31 cellular contexts compared by ENCODE assay signal in the genomic region with DNA sequence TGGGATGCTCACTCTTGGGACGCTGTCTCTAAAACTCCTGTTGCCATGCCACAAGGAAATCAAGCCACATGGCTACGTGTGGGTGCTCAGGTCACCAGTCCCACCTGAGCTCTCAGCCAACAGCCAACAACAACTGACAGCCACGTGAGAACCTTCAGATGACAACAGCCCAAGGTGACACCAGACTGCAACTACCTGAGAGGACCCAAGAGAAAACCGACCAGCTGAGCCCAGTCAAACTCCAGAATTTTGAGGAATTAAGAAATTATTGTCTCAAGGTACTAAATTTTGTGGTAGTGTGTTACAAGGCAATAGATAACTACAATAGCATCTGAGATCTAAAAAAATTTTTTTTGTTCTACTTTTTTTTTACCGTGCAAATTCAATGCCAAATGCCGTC.
"Had no signal": no experiment of that assay in that cellular context is flagged by ENCODE, and none has a peak within 500 bp of the region (broad histone marks: within the 10 kb centered on the region; RNA-seq: fewer than 3 reads in every experiment).

No MANE protein-coding gene starts in this region.

- H3K4me3 ChIP-seq: body of pancreas, coronary artery, esophagus muscularis mucosa, gastrocnemius medialis, heart left ventricle had no signal

- H3K36me3 ChIP-seq: gastrocnemius medialis had no signal

- DNase-seq: activated CD4-positive, alpha-beta memory T cell treated with anti-CD3 and anti-CD28 coated beads, Interleukin-2, amount 10 ng/mL, durations not matched to agents 7 days and 5 days; activated CD4-positive, alpha-beta T cell treated with anti-CD3 and anti-CD28 coated beads for 36 hours; activated CD4-positive, alpha-beta T cell treated with anti-CD3 and anti-CD28 coated beads, Interleukin-2, amount 10 ng/mL, durations not matched to agents 7 days and 5 days; activated CD4-positive, alpha-beta T cell treated with anti-CD3 and anti-CD28 coated beads, Interleukin-2, amount 50 U/mL, for 4 hours; activated CD4-positive, CD25-positive, alpha-beta regulatory T cell; activated CD4-positive, CD25-positive, alpha-beta regulatory T cell treated with anti-CD3 and anti-CD28 coated beads, Interleukin-2, amount 50 U/mL, for 72 hours; activated CD8-positive, alpha-beta memory T cell treated with anti-CD3 and anti-CD28 coated beads, Interleukin-2, amount 50 U/mL, for 48 hours; activated gamma-delta T cell; activated naive CD4-positive, alpha-beta T cell; activated naive CD4-positive, alpha-beta T cell treated with anti-CD3 and anti-CD28 coated beads, Interleukin-2, amount 10 ng/mL, durations not matched to agents 7 days and 5 days; activated naive CD8-positive, alpha-beta T cell treated with anti-CD3 and anti-CD28 coated beads, Interleukin-2, amount 10 ng/mL, durations not matched to agents 7 days and 5 days; activated T-cell treated with anti-CD3 and anti-CD28 coated beads for 4 hours; activated T-cell treated with anti-CD3 and anti-CD28 coated beads, Interleukin-2, amount 50 U/mL, for 24 hours; activated T-cell treated with anti-CD3 and anti-CD28 coated beads, Interleukin-2, amount 50 U/mL, for 72 hours; body of pancreas; caudate nucleus; dermis blood vessel endothelial cell; effector CD4-positive, alpha-beta T cell; effector memory CD8-positive, alpha-beta T cell; erythroblast; foreskin keratinocyte; gastrocnemius medialis; glutamatergic neuron; T-helper 1 cell; T-helper 17 cell; T1000 had no signal

- H3K27ac ChIP-seq: body of pancreas, coronary artery, esophagus muscularis mucosa, foreskin keratinocyte, gastrocnemius medialis, heart left ventricle had no signal

- H3K27ac Mint-ChIP-seq: activated CD4-positive, alpha-beta memory T cell treated with anti-CD3 and anti-CD28 coated beads, Interleukin-2, amount 10 ng/mL, durations not matched to agents 7 days and 5 days; activated CD4-positive, alpha-beta T cell treated with anti-CD3 and anti-CD28 coated beads for 36 hours; activated CD4-positive, alpha-beta T cell treated with anti-CD3 and anti-CD28 coated beads, Interleukin-2, amount 10 ng/mL, durations not matched to agents 7 days and 5 days; activated naive CD4-positive, alpha-beta T cell treated with anti-CD3 and anti-CD28 coated beads, Interleukin-2, amount 10 ng/mL, durations not matched to agents 7 days and 5 days; activated naive CD4-positive, alpha-beta T cell treated with anti-CD3 and anti-CD28 coated beads, Interleukin-2, amount 50 U/mL, for 72 hours; activated naive CD8-positive, alpha-beta T cell treated with anti-CD3 and anti-CD28 coated beads, Interleukin-2, amount 10 ng/mL, durations not matched to agents 7 days and 5 days; activated T-cell treated with anti-CD3 and anti-CD28 coated beads, Interleukin-2, amount 50 U/mL, for 24 hours; activated T-cell treated with anti-CD3 and anti-CD28 coated beads, Interleukin-2, amount 50 U/mL, for 72 hours; effector memory CD8-positive, alpha-beta T cell; T-helper 17 cell; T-helper 2 cell treated with Interferon-gamma antibody and Interleukin-4, amounts not matched to agents 5 μg/mL and 100 μg/mL, for 36 hours had no signal

- H3K4me1 ChIP-seq: body of pancreas had no signal

- H3K9me3 Mint-ChIP-seq: effector memory CD8-positive, alpha-beta T cell had no signal

- H3K27me3 Mint-ChIP-seq: activated CD4-positive, alpha-beta T cell treated with anti-CD3 and anti-CD28 coated beads for 36 hours; activated naive CD8-positive, alpha-beta T cell treated with anti-CD3 and anti-CD28 coated beads, Interleukin-2, amount 10 ng/mL, durations not matched to agents 7 days and 5 days; activated T-cell treated with anti-CD3 and anti-CD28 coated beads, Interleukin-2, amount 50 U/mL, for 24 hours; T-helper 17 cell had no signal

- H3K27me3 ChIP-seq: body of pancreas, esophagus muscularis mucosa, gastrocnemius medialis, heart left ventricle had no signal

- H3K4me3 Mint-ChIP-seq: activated CD4-positive, alpha-beta memory T cell treated with anti-CD3 and anti-CD28 coated beads, Interleukin-2, amount 10 ng/mL, durations not matched to agents 7 days and 5 days; activated CD4-positive, alpha-beta T cell treated with anti-CD3 and anti-CD28 coated beads for 36 hours; activated CD4-positive, alpha-beta T cell treated with anti-CD3 and anti-CD28 coated beads, Interleukin-2, amount 10 ng/mL, durations not matched to agents 7 days and 5 days; activated naive CD4-positive, alpha-beta T cell treated with anti-CD3 and anti-CD28 coated beads, Interleukin-2, amount 10 ng/mL, durations not matched to agents 7 days and 5 days; activated naive CD8-positive, alpha-beta T cell treated with anti-CD3 and anti-CD28 coated beads, Interleukin-2, amount 10 ng/mL, durations not matched to agents 7 days and 5 days; activated T-cell treated with anti-CD3 and anti-CD28 coated beads, Interleukin-2, amount 50 U/mL, for 24 hours; activated T-cell treated with anti-CD3 and anti-CD28 coated beads, Interleukin-2, amount 50 U/mL, for 72 hours; effector memory CD8-positive, alpha-beta T cell; T-helper 17 cell; T-helper 2 cell treated with Interferon-gamma antibody and Interleukin-4, amounts not matched to agents 5 μg/mL and 100 μg/mL, for 36 hours had no signal

- H3K9me3 ChIP-seq: gastrocnemius medialis had no signal

- ATAC-seq: activated CD4-positive, alpha-beta T cell treated with anti-CD3 and anti-CD28 coated beads for 36 hours; activated naive CD4-positive, alpha-beta T cell treated with anti-CD3 and anti-CD28 coated beads, Interleukin-2, amount 50 U/mL, for 72 hours; activated T-cell treated with anti-CD3 and anti-CD28 coated beads, Interleukin-2, amount 50 U/mL, for 72 hours; body of pancreas; effector memory CD8-positive, alpha-beta T cell; foreskin keratinocyte; gastrocnemius medialis; heart left ventricle; T-helper 17 cell had no signal
